10 cellular contexts compared by ENCODE assay signal in genomic region chr19:7924651-7925170, GRCh38. TPM values are rescaled to one million over a fixed set of nuclear protein-coding genes. Genes with fewer than 3 reads are reported as not detected.
A peak's percentile ranks its signal among the peaks of the same experiment; 100 is the strongest.
DNase-seq lines count a peak whose midpoint lies in the region; ATAC-seq and TF ChIP-seq lines count a peak whose summit lies in the region.
"Had no signal": no experiment of that assay in that cellular context is flagged by ENCODE, and none has a peak within 500 bp of the region (broad histone marks: within the 10 kb centered on the region; RNA-seq: fewer than 3 reads in every experiment).

No MANE protein-coding gene starts in this region.

- H3K9me3 Mint-ChIP-seq in IgD-negative memory B cell (peaks cover 0 to under 1% (median 0%) of the 10 kb centered on the region in 3 donors), neural progenitor cell (no peaks in the 10 kb centered on the region)

- TF ChIP-seq CTCF in 22Rv1 (IDR thresholded peaks at IDR 0.05) (no peak), neural progenitor cell (IDR thresholded peaks at IDR 0.05) (no peak)

- H3K27me3 ChIP-seq in effector memory CD4-positive, alpha-beta T cell (replicated peaks; ENCODE audit: control insufficient read depth, insufficient read depth, low read length, poor library complexity, severe bottlenecking): no peaks in the 10 kb centered on the region
- peaks cover under 1% of the 10 kb centered on the region for H3K27me3 ChIP-seq in neural progenitor cell

- H3K9ac ChIP-seq in neural progenitor cell: no peak overlapping the region

- peaks cover 66% of the 10 kb centered on the region for H4K20me1 ChIP-seq in neural progenitor cell (ENCODE audit: low read depth)

- no peak for ATAC-seq in HG03108 (IDR thresholded peaks at IDR 0.05; ENCODE audit: unreplicated experiment)
- ATAC-seq: left lung had no signal

- H3K4me1 Mint-ChIP-seq in IgD-negative memory B cell (peaks cover 10 to 13% (median 10%) of the 10 kb centered on the region in 3 donors), neural progenitor cell (peaks cover 41% of the 10 kb centered on the region)

- H2AFZ ChIP-seq in neural progenitor cell (replicated peaks): no peak overlapping the region

- H3K79me2 ChIP-seq in neural progenitor cell (ENCODE audit: low read depth): peaks cover 8% of the 10 kb centered on the region

- H3K36me3 Mint-ChIP-seq in IgD-negative memory B cell (peaks cover 4% of the 10 kb centered on the region), neural progenitor cell (peaks cover 7% of the 10 kb centered on the region)

- H3K4me3 Mint-ChIP-seq in IgD-negative memory B cell (peak overlapping the region in 3 of 4 donors; percentile 12 to 71 (median 68)), neural progenitor cell (peak overlapping the region; percentile 64)

- H3K27me3 Mint-ChIP-seq in IgD-negative memory B cell: peaks cover 5% of the 10 kb centered on the region
- peaks cover 17% of the 10 kb centered on the region for H3K27me3 Mint-ChIP-seq in neural progenitor cell (ENCODE audit: insufficient read depth, low read depth)

- no peaks in the 10 kb centered on the region for H3K9me3 ChIP-seq in effector memory CD4-positive, alpha-beta T cell (ENCODE audit: control insufficient read depth, low read length)
- H3K9me3 ChIP-seq in neural progenitor cell (ENCODE audit: low read depth): no peaks in the 10 kb centered on the region
- H3K9me3 ChIP-seq: left lung had no signal

- H3K36me3 ChIP-seq in effector memory CD4-positive, alpha-beta T cell (ENCODE audit: control insufficient read depth, insufficient read depth, low read length): peaks cover 15% of the 10 kb centered on the region
- no peaks in the 10 kb centered on the region for H3K36me3 ChIP-seq in neural progenitor cell

- peak overlapping the region; percentile 35 for H3K4me3 ChIP-seq in effector memory CD4-positive, alpha-beta T cell (ENCODE audit: insufficient read depth, low read depth, low read length, poor library complexity, severe bottlenecking)
- peak overlapping the region; percentile 60 for H3K4me3 ChIP-seq in neural progenitor cell

- peaks cover 32% of the 10 kb centered on the region for H3K4me1 ChIP-seq in effector memory CD4-positive, alpha-beta T cell (ENCODE audit: control insufficient read depth, insufficient read depth, low read length, poor library complexity, severe bottlenecking)
- peaks cover 6% of the 10 kb centered on the region for H3K4me1 ChIP-seq in neural progenitor cell

- H3K4me2 ChIP-seq in neural progenitor cell: peak overlapping the region; percentile 84

- H3K27ac ChIP-seq in 22Rv1: peak overlapping the region; percentile 97
- H3K27ac ChIP-seq in effector memory CD4-positive, alpha-beta T cell (ENCODE audit: insufficient read depth, low read length, poor library complexity, severe bottlenecking): no peak overlapping the region
- no peak overlapping the region for H3K27ac ChIP-seq in neural progenitor cell
- H3K27ac ChIP-seq: left lung had no signal

- no peak for DNase-seq in effector memory CD4-positive, alpha-beta T cell
- peak; percentile 39 for DNase-seq in neural progenitor cell (ENCODE audit: low spot score)
- DNase-seq in OCI-M1 (lab: John Stamatoyannopoulos, UW): no peak
- DNase-seq in CD1c-positive myeloid dendritic cell (ENCODE audit: extremely low spot score): no peak
- no peak for DNase-seq in DMS 273 (lab: John Stamatoyannopoulos, UW; ENCODE audit: unreplicated experiment)

- H3K27ac Mint-ChIP-seq in IgD-negative memory B cell: peak overlapping the region in 1 of 3 donors; percentile 64
- H3K27ac Mint-ChIP-seq in neural progenitor cell: no peak overlapping the region

- peaks cover 57% of the 10 kb centered on the region for H3F3A ChIP-seq in neural progenitor cell (ENCODE audit: low read depth)

RNA-seq across cellular contexts. Expression of gene CTXN1, which starts 1.2 kb away (rescaled TPM):
- polyA plus RNA-seq in IgD-negative memory B cell: not detected
- 3.7 and 34.3 TPM in 2 replicates for total RNA-seq in neural progenitor cell (ENCODE audit: low replicate concordance)
- total RNA-seq: T-helper 2 cell treated with Interferon-gamma antibody and Interleukin-4, amounts not matched to agents 100 ng/mL and 5 ng/mL, for 36 hours had no signal

RNA-seq across cellular contexts. Expression of gene SNAPC2, which starts 4.6 kb away (rescaled TPM):
- polyA plus RNA-seq in IgD-negative memory B cell: 19.0 TPM
- 5.7 and 20.7 TPM in 2 replicates for total RNA-seq in neural progenitor cell (ENCODE audit: low replicate concordance)

RNA-seq across cellular contexts. Expression of gene TGFBR3L, which starts 10.1 kb away (rescaled TPM):
- polyA plus RNA-seq in IgD-negative memory B cell: not detected
- 0.99 and 1.8 TPM in 2 replicates for total RNA-seq in neural progenitor cell (ENCODE audit: low replicate concordance)

RNA-seq across cellular contexts. Expression of gene TIMM44, which starts 18.8 kb away (rescaled TPM):
- 16.1 TPM for polyA plus RNA-seq in IgD-negative memory B cell
- 43.7 and 59.5 TPM in 2 replicates for total RNA-seq in neural progenitor cell (ENCODE audit: low replicate concordance)

RNA-seq across cellular contexts. Expression of gene MAP2K7, which starts 21.0 kb away (rescaled TPM):
- 2.4 TPM for polyA plus RNA-seq in IgD-negative memory B cell
- total RNA-seq in neural progenitor cell (ENCODE audit: low replicate concordance): 14.4 and 20.7 TPM in 2 replicates
